Comparison of ENCODE assay signal across 15 cellular contexts in the genomic region with DNA sequence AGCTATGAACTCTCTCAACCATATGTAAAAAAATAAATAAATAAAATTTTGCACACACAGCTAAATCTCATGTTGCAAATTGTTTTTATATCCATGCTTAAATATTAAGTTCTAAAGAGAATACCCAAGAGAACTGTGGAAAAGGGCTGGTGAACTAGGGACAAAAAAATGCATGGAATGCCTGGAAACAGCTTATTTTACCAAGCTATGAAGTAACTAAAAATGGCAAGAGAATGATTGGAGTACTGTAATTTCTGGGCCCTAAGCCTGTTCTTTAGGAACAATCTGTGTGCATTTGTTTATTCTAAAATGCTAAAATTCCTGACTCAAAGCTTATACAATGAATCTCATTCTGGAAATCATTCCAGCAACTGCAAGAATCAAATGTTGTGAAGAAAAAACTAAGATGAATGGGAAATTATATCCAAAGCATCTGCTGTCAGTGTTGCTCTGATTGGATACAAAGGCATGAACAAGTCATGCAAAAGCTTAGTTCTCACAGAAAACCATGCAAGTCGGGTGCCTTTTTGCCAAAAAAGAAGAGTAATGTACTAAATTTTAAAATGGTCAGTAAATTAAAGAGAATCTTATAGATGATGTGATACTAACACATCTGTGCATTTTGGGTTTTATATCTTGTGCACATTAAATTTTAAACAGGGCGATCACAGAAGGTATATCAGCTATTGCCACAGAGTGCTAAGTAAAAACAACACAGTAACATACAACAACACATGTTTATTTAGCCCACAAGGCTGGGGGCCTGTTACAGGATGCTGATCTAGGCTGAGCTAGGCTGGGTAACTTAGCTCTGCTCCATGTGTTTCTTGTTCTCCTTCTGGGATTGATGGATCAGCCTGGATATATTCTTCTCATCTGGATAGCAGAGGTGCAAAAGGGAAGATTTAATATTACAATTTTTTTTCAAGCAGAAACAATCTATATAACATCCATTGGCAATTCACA.
DNase-seq lines count a peak whose midpoint lies in the region; ATAC-seq and TF ChIP-seq lines count a peak whose summit lies in the region.
"Had no signal": no experiment of that assay in that cellular context is flagged by ENCODE, and none has a peak within 500 bp of the region (broad histone marks: within the 10 kb centered on the region; RNA-seq: fewer than 3 reads in every experiment).

No MANE protein-coding gene starts in this region.

- H3K4ac ChIP-seq in mesendoderm (ENCODE audit: low read depth, low read length) = no peak overlapping the region

- no peaks in the 10 kb centered on the region for H3K9me3 Mint-ChIP-seq in activated CD8-positive, alpha-beta T cell treated with anti-CD3 and anti-CD28 coated beads for 36 hours
- no peaks in the 10 kb centered on the region for H3K9me3 Mint-ChIP-seq in CD8-positive, alpha-beta T cell

- CTCF ChIA-PET in activated CD8-positive, alpha-beta T cell treated with anti-CD3 and anti-CD28 coated beads for 36 hours (lab: Charles Lee) = no interaction called here
- CTCF ChIA-PET in CD8-positive, alpha-beta T cell (lab: Charles Lee) = no interaction called here

- H2BK5ac ChIP-seq in mesendoderm (ENCODE audit: low read length) = no peak overlapping the region

- POLR2A ChIA-PET in activated CD8-positive, alpha-beta T cell treated with anti-CD3 and anti-CD28 coated beads for 36 hours (lab: Charles Lee) = no interaction called here
- POLR2A ChIA-PET in CD8-positive, alpha-beta T cell (lab: Charles Lee) = no interaction called here

- no peak overlapping the region for H2BK120ac ChIP-seq in mesendoderm (ENCODE audit: low read depth, low read length)

- no peak overlapping the region for H4K5ac ChIP-seq in mesendoderm (ENCODE audit: low read length)

- H3K9me3 ChIP-seq in CD8-positive, alpha-beta T cell (ENCODE audit: low read length) = no peaks in the 10 kb centered on the region
- H3K9me3 ChIP-seq: breast epithelium, HAP-1 had no signal

- no peak overlapping the region for H3K56ac ChIP-seq in mesendoderm (ENCODE audit: low read length)

- peak overlapping the region; percentile 74 for H2BK15ac ChIP-seq in mesendoderm (replicated peaks; ENCODE audit: low read depth)

- no peak overlapping the region for H2AK5ac ChIP-seq in mesendoderm (ENCODE audit: low read length)

- ATAC-seq in GM21576 (IDR thresholded peaks at IDR 0.05; ENCODE audit: unreplicated experiment) (no peak), esophagus mucosa (no peak)
- no peak for ATAC-seq in activated CD8-positive, alpha-beta T cell treated with anti-CD3 and anti-CD28 coated beads for 36 hours
- no peak for ATAC-seq in CD8-positive, alpha-beta T cell
- ATAC-seq: stimulated activated memory B cell treated with anti-CD40 and anti-IgM and Interleukin-4, amounts not matched to agents 10 μg/mL and 1 μg/mL and 100 μg/mL, for 72 hours had no signal

- no peak overlapping the region for H3K9ac ChIP-seq in mesendoderm (ENCODE audit: low read length)
- H3K9ac ChIP-seq: KMS-11 had no signal

- no peaks in the 10 kb centered on the region for H3K36me3 Mint-ChIP-seq in activated CD8-positive, alpha-beta T cell treated with anti-CD3 and anti-CD28 coated beads for 36 hours (ENCODE audit: low read depth)
- H3K36me3 Mint-ChIP-seq in CD8-positive, alpha-beta T cell = no peaks in the 10 kb centered on the region
- H3K36me3 Mint-ChIP-seq: stimulated activated memory B cell treated with anti-CD40 and anti-IgM and Interleukin-4, amounts not matched to agents 10 μg/mL and 1 μg/mL and 100 μg/mL, for 72 hours had no signal

- H3K18ac ChIP-seq in mesendoderm (ENCODE audit: low read length) = no peak overlapping the region

- H3K36me3 ChIP-seq in mesendoderm (ENCODE audit: control insufficient read depth, insufficient read depth, low read length) = no peaks in the 10 kb centered on the region
- H3K36me3 ChIP-seq in CD8-positive, alpha-beta T cell (ENCODE audit: insufficient read depth, low read length) = no peaks in the 10 kb centered on the region
- H3K36me3 ChIP-seq: breast epithelium, HAP-1 had no signal

- H3K27ac Mint-ChIP-seq in activated CD8-positive, alpha-beta T cell treated with anti-CD3 and anti-CD28 coated beads for 36 hours = no peak overlapping the region
- no peak overlapping the region for H3K27ac Mint-ChIP-seq in CD8-positive, alpha-beta T cell
- H3K27ac Mint-ChIP-seq: stimulated activated memory B cell treated with anti-CD40 and anti-IgM and Interleukin-4, amounts not matched to agents 10 μg/mL and 1 μg/mL and 100 μg/mL, for 72 hours had no signal

- no peak overlapping the region for H3K4me3 Mint-ChIP-seq in activated CD8-positive, alpha-beta T cell treated with anti-CD3 and anti-CD28 coated beads for 36 hours
- no peak overlapping the region for H3K4me3 Mint-ChIP-seq in CD8-positive, alpha-beta T cell
- H3K4me3 Mint-ChIP-seq: stimulated activated memory B cell treated with anti-CD40 and anti-IgM and Interleukin-4, amounts not matched to agents 10 μg/mL and 1 μg/mL and 100 μg/mL, for 72 hours had no signal

- H3K79me1 ChIP-seq in mesendoderm (ENCODE audit: low read length) = no peaks in the 10 kb centered on the region

- in situ Hi-C loops in ACHN (cut with HindIII; ENCODE audit: low pct_ligation_motif_present, low pct_unique_long_range_greater_than_20kb, low sequenced_read_pairs) = no loop called here

- no peak overlapping the region for H4K8ac ChIP-seq in mesendoderm (ENCODE audit: low read depth, low read length)

- no peaks in the 10 kb centered on the region for H3K27me3 Mint-ChIP-seq in activated CD8-positive, alpha-beta T cell treated with anti-CD3 and anti-CD28 coated beads for 36 hours
- H3K27me3 Mint-ChIP-seq in CD8-positive, alpha-beta T cell (ENCODE audit: low read depth) = no peaks in the 10 kb centered on the region
- H3K27me3 Mint-ChIP-seq: stimulated activated memory B cell treated with anti-CD40 and anti-IgM and Interleukin-4, amounts not matched to agents 10 μg/mL and 1 μg/mL and 100 μg/mL, for 72 hours had no signal

- H3K27me3 ChIP-seq in mesendoderm (ENCODE audit: insufficient read depth, low read length, poor library complexity) = no peaks in the 10 kb centered on the region
- H3K27me3 ChIP-seq in CD8-positive, alpha-beta T cell (ENCODE audit: insufficient read depth, low read length) = no peaks in the 10 kb centered on the region
- H3K27me3 ChIP-seq: breast epithelium had no signal

- DNase-seq in ACHN (peak; percentile 72), HS-5 (ENCODE audit: low read depth) (peak; percentile 74), brain pericyte (ENCODE audit: low read depth, low spot score) (peak; percentile 63), mesendoderm (peak; percentile 54)
- no peak for DNase-seq in activated CD8-positive, alpha-beta T cell treated with anti-CD3 and anti-CD28 coated beads for 36 hours
- no peak for DNase-seq in CD8-positive, alpha-beta T cell
- DNase-seq: RPMI8226; stimulated activated CD4-positive, alpha-beta T cell treated with anti-CD3 and anti-CD28 coated beads, Interleukin-15, amount 100 ng/mL, for 24 hours had no signal

- no peak overlapping the region for H3K4me3 ChIP-seq in mesendoderm (ENCODE audit: low read length)
- no peak overlapping the region for H3K4me3 ChIP-seq in CD8-positive, alpha-beta T cell (ENCODE audit: low read depth, low read length)
- H3K4me3 ChIP-seq: breast epithelium, HAP-1 had no signal

- no peaks in the 10 kb centered on the region for H3K79me2 ChIP-seq in mesendoderm (ENCODE audit: control insufficient read depth, insufficient read depth, low read length)

- no CpG with 5 or more reads among the region's 2 CpGs for WGBS in mesendoderm (ENCODE audit: extremely low coverage, insufficient coverage, low lambda C conversion rate)

- H3K23ac ChIP-seq in mesendoderm (ENCODE audit: low read length) = no peak overlapping the region

- no peak overlapping the region for H3K27ac ChIP-seq in mesendoderm (ENCODE audit: low read depth, low read length)
- no peak overlapping the region for H3K27ac ChIP-seq in CD8-positive, alpha-beta T cell (ENCODE audit: low read depth, low read length)
- H3K27ac ChIP-seq: breast epithelium, C4-2B, KMS-11 had no signal

- H3K4me2 ChIP-seq in mesendoderm (ENCODE audit: low read length) = no peak overlapping the region
- H3K4me2 ChIP-seq: KMS-11 had no signal

- H3K4me1 Mint-ChIP-seq in activated CD8-positive, alpha-beta T cell treated with anti-CD3 and anti-CD28 coated beads for 36 hours (ENCODE audit: low read depth) = no peaks in the 10 kb centered on the region
- no peaks in the 10 kb centered on the region for H3K4me1 Mint-ChIP-seq in CD8-positive, alpha-beta T cell (ENCODE audit: low read depth)
- H3K4me1 Mint-ChIP-seq: stimulated activated memory B cell treated with anti-CD40 and anti-IgM and Interleukin-4, amounts not matched to agents 10 μg/mL and 1 μg/mL and 100 μg/mL, for 72 hours had no signal

- intact Hi-C loops in activated CD8-positive, alpha-beta T cell treated with anti-CD3 and anti-CD28 coated beads for 36 hours (cut with micrococcal nuclease) = no loop called here
- intact Hi-C loops in CD8-positive, alpha-beta T cell (cut with DNase I, micrococcal nuclease) = no loop called here

- H3K4me1 ChIP-seq in mesendoderm (ENCODE audit: control insufficient read depth, low read depth, low read length) = no peaks in the 10 kb centered on the region
- H3K4me1 ChIP-seq in CD8-positive, alpha-beta T cell (ENCODE audit: insufficient read depth, low read length) = no peaks in the 10 kb centered on the region
- H3K4me1 ChIP-seq: breast epithelium had no signal

- no peak for TF ChIP-seq CTCF in activated CD8-positive, alpha-beta T cell treated with anti-CD3 and anti-CD28 coated beads for 36 hours (IDR thresholded peaks at IDR 0.05)
- TF ChIP-seq CTCF in CD8-positive, alpha-beta T cell (IDR thresholded peaks at IDR 0.05) = no peak

Comparison
In these comparisons a context has a peak if more than half of its experiments do, and no peak if none do; other contexts are left out.
1. DNase-seq: peak in ACHN (single experiment), HS-5 (single experiment), brain pericyte (single experiment) and mesendoderm (single experiment); none in activated CD8-positive, alpha-beta T cell treated with anti-CD3 and anti-CD28 coated beads for 36 hours (single experiment) and CD8-positive, alpha-beta T cell (0 of 7).